Comparison of ENCODE assay signal across 8 cellular contexts in genomic region chr15:95259513-95259912, GRCh38.
A peak's percentile ranks its signal among the peaks of the same experiment; 100 is the strongest.
DNase-seq lines count a peak whose midpoint lies in the region; ATAC-seq and TF ChIP-seq lines count a peak whose summit lies in the region.

No MANE protein-coding gene starts in this region.

- H3K27ac ChIP-seq in colonic mucosa: no peak overlapping the region
- H3K27ac ChIP-seq in liver (ENCODE audit: low read depth in 1 of 2, low read length in 2 of 2): peak overlapping the region in 1 of 2 donors; percentile 6

- no peaks in the 10 kb centered on the region for H3K27me3 ChIP-seq in colonic mucosa
- peaks cover 0 to 3% (median 0%) of the 10 kb centered on the region in 4 donors for H3K27me3 ChIP-seq in liver (ENCODE audit: control insufficient read depth in 4 of 4, insufficient read depth in 4 of 4, low read length in 3 of 4)

- TF ChIP-seq RAD21 in liver (IDR thresholded peaks at IDR 0.05): peak; percentile 96 to 97

- H3K9ac ChIP-seq in colonic mucosa (ENCODE audit: low read depth in 2 of 2, low read length in 2 of 2): no peak overlapping the region
- H3K9ac ChIP-seq in liver (ENCODE audit: low read depth in 1 of 2, low read length in 2 of 2): no peak overlapping the region

- TF ChIP-seq CTCF in colonic mucosa (IDR thresholded peaks at IDR 0.05) (peak; percentile 62), liver (IDR thresholded peaks at IDR 0.05; ENCODE audit: low read depth, low read length, missing input control) (peak; percentile 75)

- ATAC-seq in HG02798 (IDR thresholded peaks at IDR 0.05; ENCODE audit: poor library complexity, unreplicated experiment): peak; percentile 66
- ATAC-seq in HG02571 (IDR thresholded peaks at IDR 0.05; ENCODE audit: unreplicated experiment): no peak

- H3K4me3 ChIP-seq in colonic mucosa: no peak overlapping the region
- no peak overlapping the region for H3K4me3 ChIP-seq in liver (ENCODE audit: low read depth in 1 of 3, low read length in 3 of 3)

- H3K4me1 ChIP-seq in colonic mucosa: no peaks in the 10 kb centered on the region
- H3K4me1 ChIP-seq in liver (ENCODE audit: control insufficient read depth in 4 of 4, insufficient read depth in 4 of 4, low read length in 3 of 4): peaks cover 0 to 3% (median 0%) of the 10 kb centered on the region in 4 donors

- H3K36me3 ChIP-seq in colonic mucosa (no peaks in the 10 kb centered on the region), liver (ENCODE audit: control insufficient read depth in 4 of 4, insufficient read depth in 3 of 4, low read depth in 1 of 4, low read length in 3 of 4) (no peaks in the 10 kb centered on the region)

- 9% methylated on average over 6 of the region's 6 CpGs for WGBS in liver

- no peaks in the 10 kb centered on the region for H3K9me3 ChIP-seq in colonic mucosa
- H3K9me3 ChIP-seq in liver (ENCODE audit: control insufficient read depth in 4 of 4, low read length in 3 of 4): no peaks in the 10 kb centered on the region

- intact Hi-C loops in colonic mucosa (cut with DNase I): loop anchor here (5.0 kb wide), 2 partner anchors 1088 to 1973 kb away; no protein-coding TSS in a partner anchor

- peak; percentile 57 for DNase-seq in GM04504 (ENCODE audit: low read depth)
- peak; percentile 33 for DNase-seq in NCI-H2171 treated with DMSO at 0.1 percent for 48 hours (lab: John Stamatoyannopoulos, UW)
- peak; percentile 16 to 25 for DNase-seq in activated CD4-positive, alpha-beta T cell treated with anti-CD3 and anti-CD28 coated beads for 24 hours (ENCODE audit: low read depth in 2 of 2)
- peak; percentile 65 for DNase-seq in colonic mucosa
- DNase-seq in stimulated activated CD8-positive, alpha-beta memory T cell treated with anti-CD3 and anti-CD28 coated beads, Interleukin-12 subunit alpha, Interleukin-12 subunit beta, amount 100 ng/mL, for 1 hour (ENCODE audit: low read depth): peak; percentile 39

TF ChIP-seq in liver, 16 proteins besides CTCF, POLR2A, EP300 and RAD21:
- no peak for TF ChIP-seq MAX (IDR thresholded peaks at IDR 0.05)
